31 cellular contexts compared by ENCODE assay signal in genomic region chr12:52298677-52299076, GRCh38. TPM values are rescaled to one million over a fixed set of nuclear protein-coding genes. Genes with fewer than 3 reads are reported as not detected.
"Had no signal": no experiment of that assay in that cellular context is flagged by ENCODE, and none has a peak within 500 bp of the region (broad histone marks: within the 10 kb centered on the region; RNA-seq: fewer than 3 reads in every experiment).

No MANE protein-coding gene starts in this region.

- ATAC-seq: stimulated activated effector memory CD8-positive, alpha-beta T cell treated with anti-CD3 and anti-CD28 coated beads, Interleukin-12 subunit alpha, Interleukin-12 subunit beta, amount 100 ng/mL, for 72 hours; stimulated activated memory B cell treated with anti-CD40 and anti-IgM and Interleukin-4, amounts not matched to agents 10 μg/mL and 1 μg/mL and 100 μg/mL, for 72 hours; stimulated activated naive B cell treated with anti-CD40 and anti-IgM and Interleukin-4, amounts not matched to agents 10 μg/mL and 1 μg/mL and 100 μg/mL, for 72 hours; stimulated activated naive CD8-positive, alpha-beta T cell treated with anti-CD3 and anti-CD28 coated beads, Interleukin-15, amount 100 ng/mL, for 72 hours; stimulated activated naive CD8-positive, alpha-beta T cell treated with anti-CD3 and anti-CD28 coated beads, Interleukin-15, Interleukin-2, amounts not matched to agents 100 U/mL and 50 U/mL, for 24 hours; upper lobe of right lung had no signal

- H3K27ac ChIP-seq: stomach, suprapubic skin, testis, thoracic aorta, thyroid gland, tibial artery, tibial nerve, transverse colon, upper lobe of left lung, upper lobe of right lung, uterus, vagina had no signal

- H3K27me3 ChIP-seq: testis, thyroid gland, upper lobe of left lung, upper lobe of right lung, uterus, vagina had no signal

- DNase-seq: stimulated activated CD4-positive, alpha-beta T cell treated with anti-CD3 and anti-CD28 coated beads, Interleukin-2, amount 100 ng/mL, for 48 hours; stimulated activated CD4-positive, alpha-beta T cell treated with anti-CD3 and anti-CD28 coated beads, Interleukin-4, amount 100 ng/mL, for 1 hour; stimulated activated CD4-positive, alpha-beta T cell treated with anti-CD3 and anti-CD28 coated beads, Interleukin-4, amount 100 ng/mL, for 24 hours; stimulated activated CD4-positive, alpha-beta T cell treated with anti-CD3 and anti-CD28 coated beads, Interleukin-4, amount 100 ng/mL, for 4 hours; stimulated activated CD8-positive, alpha-beta memory T cell treated with anti-CD3 and anti-CD28 coated beads, Interleukin-4, amount 100 ng/mL, for 48 hours; stimulated activated naive B cell treated with anti-CD40 and anti-IgM and Interleukin-4, amounts not matched to agents 10 μg/mL and 1 μg/mL and 100 μg/mL, for 72 hours; stimulated activated naive CD4-positive, alpha-beta T cell; stimulated activated naive CD4-positive, alpha-beta T cell treated with Interleukin-2 at 50 U/mL for 16 hours; stimulated activated naive CD8-positive, alpha-beta T cell treated with anti-CD3 and anti-CD28 coated beads, Interleukin-15, amount 100 ng/mL, for 72 hours; stimulated activated naive CD8-positive, alpha-beta T cell treated with anti-CD3 and anti-CD28 coated beads, Interleukin-15, Interleukin-2, amounts not matched to agents 100 U/mL and 50 U/mL, for 24 hours; stomach; substantia nigra; testis; thyroid gland; tibial artery; transverse colon; trophoblast cell; upper lobe of left lung; upper lobe of right lung; uterus had no signal

- H3K4me3 ChIP-seq: stomach, suprapubic skin, testis, thoracic aorta, thyroid gland, tibial artery, tibial nerve, transverse colon, upper lobe of left lung, upper lobe of right lung, uterus, vagina had no signal

- FAIRE-seq: urothelium cell line had no signal

- H3K9me3 ChIP-seq: stomach, suprapubic skin, testis, thoracic aorta, thyroid gland, tibial artery, tibial nerve, transverse colon, upper lobe of left lung, upper lobe of right lung, uterus, vagina had no signal

- H3K36me3 ChIP-seq: stomach, suprapubic skin, thoracic aorta, thyroid gland, tibial artery, tibial nerve, transverse colon, upper lobe of left lung, upper lobe of right lung, uterus, vagina had no signal

- H3K4me1 ChIP-seq: stomach, suprapubic skin, testis, thyroid gland, tibial artery, tibial nerve, transverse colon, upper lobe of left lung, upper lobe of right lung, uterus, vagina had no signal

RNA-seq across cellular contexts. Expression of gene KRT81, which starts 7.3 kb away (rescaled TPM):
- total RNA-seq: stomach, subcutaneous adipose tissue, temporal lobe, tibial nerve, transverse colon, upper lobe of right lung, ureter, urinary bladder, uterus, vagina had no signal
- polyA plus RNA-seq: urinary bladder had no signal

RNA-seq across cellular contexts. Expression of gene KRT83, which starts 22.5 kb away (rescaled TPM):
- total RNA-seq: stomach, subcutaneous adipose tissue, temporal lobe, thoracic aorta, tibial nerve, transverse colon, upper lobe of left lung, upper lobe of right lung, ureter, urinary bladder, vagina had no signal
- polyA plus RNA-seq: stomach, urinary bladder had no signal

RNA-seq across cellular contexts. Expression of gene KRT86, which starts 24.2 kb away (rescaled TPM):
- total RNA-seq: stomach, tibial nerve, urinary bladder, vagina had no signal
- polyA plus RNA-seq: stomach had no signal
